ENCODE assay signal across 8 cellular contexts in genomic region chr12:112992541-112993398, GRCh38. TPM values are rescaled to one million over a fixed set of nuclear protein-coding genes. Genes with fewer than 3 reads are reported as not detected.
A peak's percentile ranks its signal among the peaks of the same experiment; 100 is the strongest.
DNase-seq lines count a peak whose midpoint lies in the region; ATAC-seq, FAIRE-seq and TF ChIP-seq lines count a peak whose summit lies in the region.

No MANE protein-coding gene starts in this region.

- H3K36me3 ChIP-seq in left lung, result peaks cover 0 to 56% of the 10 kb centered on the region in 2 donors

- DNase-seq in NCI-H226 (peak; percentile 23), choroid plexus epithelial cell (ENCODE audit: low read depth) (peak; percentile 81), left lung (peak in 1 of 2 donors; percentile 41)
- DNase-seq in stimulated activated CD8-positive, alpha-beta memory T cell treated with anti-CD3 and anti-CD28 coated beads, Interleukin-15, amount 100 ng/mL, for 1 hour (ENCODE audit: low read depth), result peak; percentile 34

- no peak overlapping the region for H3K27ac ChIP-seq in left lung

- no peak overlapping the region for H3K4me3 ChIP-seq in GM12875 (ENCODE audit: low read depth, low read length)
- H3K4me3 ChIP-seq in WI38 (ENCODE audit: low read depth, low read length), result no peak overlapping the region
- no peak overlapping the region for H3K4me3 ChIP-seq in choroid plexus epithelial cell (ENCODE audit: low read depth, low read length)
- no peak overlapping the region for H3K4me3 ChIP-seq in left lung

- H3K4me1 ChIP-seq in left lung, result no peaks in the 10 kb centered on the region

- no peaks in the 10 kb centered on the region for H3K27me3 ChIP-seq in left lung

- intact Hi-C loops in left lung (cut with DNase I), result no loop called here

- TF ChIP-seq CTCF in GM12875 (IDR thresholded peaks at IDR 0.05; ENCODE audit: borderline replicate concordance, insufficient read depth, low read depth, low read length), result peak; percentile 88
- peak; percentile 96 for TF ChIP-seq CTCF in WI38 (IDR thresholded peaks at IDR 0.05; ENCODE audit: low read depth, low read length)
- TF ChIP-seq CTCF in choroid plexus epithelial cell (conservative IDR thresholded peaks at IDR 0.05; ENCODE audit: low read depth, low read length), result peak; percentile 97
- TF ChIP-seq CTCF in left lung (IDR thresholded peaks at IDR 0.05), result peak; percentile 83 to 89

- ATAC-seq in left lung (peak; percentile 91), GM21515 (IDR thresholded peaks at IDR 0.05; ENCODE audit: unreplicated experiment) (no peak)

- FAIRE-seq in A204.1 (lab: Jason Lieb, UNC), result peak; percentile 93

- no peaks in the 10 kb centered on the region for H3K9me3 ChIP-seq in left lung

RNA-seq across cellular contexts. Expression of gene OAS2, which starts 14.5 kb away (rescaled TPM):
- 10 to 100 TPM; 24.0 to 35.3 TPM for total RNA-seq in left lung

RNA-seq across cellular contexts. Expression of gene OAS3, which starts 54.5 kb away (rescaled TPM):
- 10 to 100 TPM; 35.8 to 47.5 TPM for total RNA-seq in left lung
